In genomic region chr15:89119489-89120478, GRCh38 we compare ENCODE assay signal across 8 cellular contexts. TPM values are rescaled to one million over a fixed set of nuclear protein-coding genes. Genes with fewer than 3 reads are reported as not detected.
DNase-seq lines count a peak whose midpoint lies in the region; ATAC-seq and TF ChIP-seq lines count a peak whose summit lies in the region.

No MANE protein-coding gene starts in this region.

- intact Hi-C loops in gastrocnemius medialis (cut with DNase I; ENCODE audit: low total_unique reads), result no loop called here

- TF ChIP-seq CTCF in VCaP (conservative IDR thresholded peaks at IDR 0.05), result no peak
- TF ChIP-seq CTCF in glutamatergic neuron (IDR thresholded peaks at IDR 0.05; ENCODE audit: partially characterized antibody, unreplicated experiment), result no peak
- no peak for TF ChIP-seq CTCF in gastrocnemius medialis (IDR thresholded peaks at IDR 0.05 in 4 of 5, conservative IDR thresholded peaks at IDR 0.05 in 1 of 5)
- no peak for TF ChIP-seq CTCF in BE2C (IDR thresholded peaks at IDR 0.05; ENCODE audit: low read depth, low read length)

- no peaks in the 10 kb centered on the region for H3K9me3 ChIP-seq in gastrocnemius medialis
- no peaks in the 10 kb centered on the region for H3K9me3 ChIP-seq in BE2C

- in situ Hi-C loops in gastrocnemius medialis (cut with MboI; ENCODE audit: low sequenced_read_pairs in 4 of 4), result no loop called here

- H3K4me3 Mint-ChIP-seq in glutamatergic neuron (ENCODE audit: unreplicated experiment), result no peak overlapping the region

- peaks cover 47% of the 10 kb centered on the region for H3K4me1 Mint-ChIP-seq in glutamatergic neuron (ENCODE audit: low read depth, unreplicated experiment)

- TF ChIP-seq POLR2A in gastrocnemius medialis (IDR thresholded peaks at IDR 0.05), result no peak

- H3K27me3 ChIP-seq in gastrocnemius medialis, result no peaks in the 10 kb centered on the region
- H3K27me3 ChIP-seq in BE2C, result no peaks in the 10 kb centered on the region

- H3K27ac Mint-ChIP-seq in glutamatergic neuron (ENCODE audit: unreplicated experiment), result peak overlapping the region; percentile 3

- peaks cover 5% of the 10 kb centered on the region for H3K36me3 Mint-ChIP-seq in glutamatergic neuron (ENCODE audit: unreplicated experiment)

- H3K27me3 Mint-ChIP-seq in glutamatergic neuron (ENCODE audit: unreplicated experiment), result peaks cover 2% of the 10 kb centered on the region

- H3K36me3 ChIP-seq in gastrocnemius medialis (peaks cover 0 to 41% of the 10 kb centered on the region in 2 donors), BE2C (peaks cover 54% of the 10 kb centered on the region)

- ATAC-seq in gastrocnemius medialis (peak; percentile 10 to 21), HG03108 (IDR thresholded peaks at IDR 0.05; ENCODE audit: unreplicated experiment) (no peak)

- peak; percentile 83 for DNase-seq in HCEC 1CT
- no peak for DNase-seq in glutamatergic neuron
- no peak for DNase-seq in gastrocnemius medialis
- DNase-seq in NCI-H1930 (lab: John Stamatoyannopoulos, UW), result no peak
- no peak for DNase-seq in NCI-H1092 treated with DMSO at 0.1 percent for 48 hours (lab: John Stamatoyannopoulos, UW)
- no peak for DNase-seq in BE2C

- H3K4me3 ChIP-seq in gastrocnemius medialis (no peak overlapping the region), BE2C (ENCODE audit: low read depth, low read length) (no peak overlapping the region)

- no peaks in the 10 kb centered on the region for H3K9me3 Mint-ChIP-seq in glutamatergic neuron (ENCODE audit: unreplicated experiment)

- H3K4me1 ChIP-seq in gastrocnemius medialis (peaks cover 44 to 60% of the 10 kb centered on the region in 2 donors), BE2C (no peaks in the 10 kb centered on the region)

- H3K27ac ChIP-seq in VCaP (peak overlapping the region; percentile 97), gastrocnemius medialis (peak overlapping the region; percentile 68 to 99 (median 72))

RNA-seq across cellular contexts. Expression of gene ABHD2, which starts 31.5 kb away (rescaled TPM):
- total RNA-seq in glutamatergic neuron (ENCODE audit: unreplicated experiment) (101 TPM), gastrocnemius medialis (100 to 1,000 TPM in 1 of 4 donors, 10 to 100 TPM in 3; 19.3 to 150 (median 64.5) TPM)
- polyA plus RNA-seq in BE2C (2012; ENCODE audit: insufficient read depth, insufficient read length, low read depth), result 45.7 TPM
